11 cellular contexts compared by ENCODE assay signal in the genomic region with DNA sequence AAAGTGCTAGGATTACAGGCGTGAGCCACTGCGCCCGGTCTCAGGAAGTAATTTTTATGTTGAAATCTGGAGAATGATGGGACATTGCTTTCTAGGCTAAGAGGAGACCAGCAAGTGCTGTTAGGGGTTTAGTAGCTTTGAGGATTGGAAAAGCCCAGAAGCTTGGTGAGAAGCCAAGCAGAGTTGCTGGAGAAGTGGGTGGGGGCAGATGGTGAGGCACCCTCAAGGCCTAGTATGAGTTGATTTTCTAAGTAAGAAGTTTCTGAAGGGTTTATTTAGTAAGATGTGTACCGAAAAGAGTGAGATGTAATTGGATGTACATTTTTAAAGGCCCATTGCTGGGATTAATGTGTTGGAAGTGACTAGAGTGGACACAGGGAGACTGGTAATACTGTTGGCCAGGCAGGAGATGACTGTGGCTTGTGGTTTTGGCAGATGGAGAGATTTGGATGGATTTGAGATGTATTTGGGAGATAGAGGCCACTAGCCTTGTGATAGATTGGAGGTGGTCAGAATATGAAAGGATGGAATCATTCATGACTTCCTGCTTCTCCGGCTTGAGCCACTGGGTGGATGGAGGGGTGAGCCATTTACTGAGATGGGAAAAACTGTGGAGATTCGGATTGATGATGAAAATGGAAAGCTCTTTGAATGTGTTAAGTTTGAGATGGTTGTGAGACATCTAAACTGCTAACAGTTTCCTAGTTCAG. TPM values are rescaled to one million over a fixed set of nuclear protein-coding genes. Genes with fewer than 3 reads are reported as not detected.
DNase-seq lines count a peak whose midpoint lies in the region; ATAC-seq and TF ChIP-seq lines count a peak whose summit lies in the region.
"Had no signal": no experiment of that assay in that cellular context is flagged by ENCODE, and none has a peak within 500 bp of the region (broad histone marks: within the 10 kb centered on the region; RNA-seq: fewer than 3 reads in every experiment).

No MANE protein-coding gene starts in this region.

- no peaks in the 10 kb centered on the region for H3K9me2 ChIP-seq in OCI-LY7 (ENCODE audit: insufficient read depth, low read length)

- peaks cover 23% of the 10 kb centered on the region for H3K4me1 ChIP-seq in OCI-LY7 (ENCODE audit: insufficient read depth, low read length, poor library complexity, severe bottlenecking)

- peaks cover 0 to 5% of the 10 kb centered on the region in 2 donors for H3K27me3 Mint-ChIP-seq in natural killer cell treated with Interleukin-12 subunit alpha and Interleukin-12 subunit beta and Interleukin-15 and Interleukin-18, amount 100 ng/mL, for 72 hours
- peaks cover 0 to 2% of the 10 kb centered on the region in 2 donors for H3K27me3 Mint-ChIP-seq in natural killer cell (ENCODE audit: low read depth in 2 of 2)
- H3K27me3 Mint-ChIP-seq: CD4-positive, alpha-beta memory T cell had no signal

- POLR2A ChIA-PET in OCI-LY7 (lab: Charles Lee), result interaction anchor here (0.7 to 1.0 kb wide), 2 partner anchors 10 to 28 kb away, joined by 3 to 6 read pairs; no protein-coding TSS in a partner anchor

- ATAC-seq in natural killer cell treated with Interleukin-12 subunit alpha and Interleukin-12 subunit beta and Interleukin-15 and Interleukin-18, amount 100 ng/mL, for 72 hours, result no peak
- ATAC-seq in natural killer cell (no peak), GM21717 (IDR thresholded peaks at IDR 0.05; ENCODE audit: unreplicated experiment) (no peak)
- ATAC-seq in stimulated activated effector memory CD8-positive, alpha-beta T cell treated with anti-CD3 and anti-CD28 coated beads, Interleukin-12 subunit alpha, Interleukin-12 subunit beta, amount 100 ng/mL, for 72 hours, result no peak

- peak overlapping the region in 1 of 2 donors; percentile 5 for H3K27ac Mint-ChIP-seq in natural killer cell treated with Interleukin-12 subunit alpha and Interleukin-12 subunit beta and Interleukin-15 and Interleukin-18, amount 100 ng/mL, for 72 hours
- H3K27ac Mint-ChIP-seq in natural killer cell, result no peak overlapping the region
- H3K27ac Mint-ChIP-seq in stimulated activated effector memory CD8-positive, alpha-beta T cell treated with anti-CD3 and anti-CD28 coated beads, Interleukin-12 subunit alpha, Interleukin-12 subunit beta, amount 100 ng/mL, for 72 hours, result peak overlapping the region; percentile 36
- H3K27ac Mint-ChIP-seq: CD4-positive, alpha-beta memory T cell had no signal

- peaks cover 26% of the 10 kb centered on the region; the same call in 1 of the 2 replicates for H3K79me2 ChIP-seq in OCI-LY7 (ENCODE audit: insufficient read depth, low read depth, low read length)

- H3K4me3 ChIP-seq in OCI-LY7 (ENCODE audit: low read depth, low read length, poor library complexity, severe bottlenecking), result peak overlapping the region; percentile 7
- H3K4me3 ChIP-seq in astrocyte of the spinal cord (ENCODE audit: low read depth, low read length), result no peak overlapping the region

- H3K36me3 ChIP-seq in OCI-LY7 (ENCODE audit: insufficient read depth, low read length), result peaks cover 18% of the 10 kb centered on the region; the same call in 1 of the 2 replicates

- no peak for DNase-seq in natural killer cell treated with Interleukin-12 subunit alpha and Interleukin-12 subunit beta and Interleukin-15 and Interleukin-18, amount 100 ng/mL, for 72 hours (ENCODE audit: low spot score)
- DNase-seq in natural killer cell (no peak), OCI-LY7 (ENCODE audit: low spot score) (no peak), astrocyte of the spinal cord (ENCODE audit: low read depth, low spot score) (peak; percentile 82), NCI-H748 (lab: John Stamatoyannopoulos, UW; ENCODE audit: unreplicated experiment) (no peak), epidermal melanocyte (ENCODE audit: insufficient read length, low spot score) (no peak)
- no peak for DNase-seq in stimulated activated effector memory CD8-positive, alpha-beta T cell treated with anti-CD3 and anti-CD28 coated beads, Interleukin-12 subunit alpha, Interleukin-12 subunit beta, amount 100 ng/mL, for 72 hours (ENCODE audit: low spot score in 2 of 2)
- DNase-seq: CD4-positive, alpha-beta memory T cell; cerebellar nuclear complex; NCI-H82 had no signal

- no peaks in the 10 kb centered on the region for H3K9me3 Mint-ChIP-seq in natural killer cell treated with Interleukin-12 subunit alpha and Interleukin-12 subunit beta and Interleukin-15 and Interleukin-18, amount 100 ng/mL, for 72 hours
- H3K9me3 Mint-ChIP-seq in natural killer cell, result no peaks in the 10 kb centered on the region
- no peaks in the 10 kb centered on the region for H3K9me3 Mint-ChIP-seq in stimulated activated effector memory CD8-positive, alpha-beta T cell treated with anti-CD3 and anti-CD28 coated beads, Interleukin-12 subunit alpha, Interleukin-12 subunit beta, amount 100 ng/mL, for 72 hours

- intact Hi-C loops in natural killer cell (cut with micrococcal nuclease), result loop anchor here (5.0 kb wide), 1 partner anchor 314 kb away; a partner anchor contains a TSS
- intact Hi-C loops in OCI-LY7 (cut with micrococcal nuclease; ENCODE audit: unreplicated experiment), result loop anchor here (5.0 kb wide), 2 partner anchors 314 to 1674 kb away; a partner anchor contains a TSS

- no TSS peak for BruUV-seq in OCI-LY7 (replicated peaks; lab: Mats Ljungman, UMichigan)

- peak overlapping the region; percentile 53 for H3K4me3 Mint-ChIP-seq in natural killer cell treated with Interleukin-12 subunit alpha and Interleukin-12 subunit beta and Interleukin-15 and Interleukin-18, amount 100 ng/mL, for 72 hours
- H3K4me3 Mint-ChIP-seq in natural killer cell, result no peak overlapping the region
- H3K4me3 Mint-ChIP-seq in stimulated activated effector memory CD8-positive, alpha-beta T cell treated with anti-CD3 and anti-CD28 coated beads, Interleukin-12 subunit alpha, Interleukin-12 subunit beta, amount 100 ng/mL, for 72 hours, result peak overlapping the region; percentile 36

- no peak overlapping the region for H3K27ac ChIP-seq in OCI-LY7 (ENCODE audit: low read depth, low read length, poor library complexity, severe bottlenecking)

- H3K4me1 Mint-ChIP-seq in natural killer cell treated with Interleukin-12 subunit alpha and Interleukin-12 subunit beta and Interleukin-15 and Interleukin-18, amount 100 ng/mL, for 72 hours (ENCODE audit: low read depth in 2 of 2), result peaks cover 26 to 34% of the 10 kb centered on the region in 2 donors
- H3K4me1 Mint-ChIP-seq in natural killer cell, result peaks cover 22 to 32% of the 10 kb centered on the region in 2 donors
- H3K4me1 Mint-ChIP-seq in stimulated activated effector memory CD8-positive, alpha-beta T cell treated with anti-CD3 and anti-CD28 coated beads, Interleukin-12 subunit alpha, Interleukin-12 subunit beta, amount 100 ng/mL, for 72 hours, result peaks cover 25% of the 10 kb centered on the region

- in situ Hi-C loops in astrocyte of the spinal cord (cut with HindIII; ENCODE audit: low sequenced_read_pairs), result no loop called here

- H3K36me3 Mint-ChIP-seq in natural killer cell treated with Interleukin-12 subunit alpha and Interleukin-12 subunit beta and Interleukin-15 and Interleukin-18, amount 100 ng/mL, for 72 hours, result peaks cover 18% of the 10 kb centered on the region
- H3K36me3 Mint-ChIP-seq in natural killer cell, result peaks cover 9% of the 10 kb centered on the region
- H3K36me3 Mint-ChIP-seq in stimulated activated effector memory CD8-positive, alpha-beta T cell treated with anti-CD3 and anti-CD28 coated beads, Interleukin-12 subunit alpha, Interleukin-12 subunit beta, amount 100 ng/mL, for 72 hours, result peaks cover 13% of the 10 kb centered on the region

- TF ChIP-seq CTCF in natural killer cell (IDR thresholded peaks at IDR 0.05) (no peak), OCI-LY7 (conservative IDR thresholded peaks at IDR 0.05; ENCODE audit: low read length) (no peak), astrocyte of the spinal cord (IDR thresholded peaks at IDR 0.05; ENCODE audit: low read depth, low read length) (no peak)

- H4K20me1 ChIP-seq in OCI-LY7 (ENCODE audit: insufficient read depth, low read length), result no peaks in the 10 kb centered on the region

- peak overlapping the region; percentile 95 for H3K4me2 ChIP-seq in OCI-LY7 (ENCODE audit: low read length)

- H2AFZ ChIP-seq in OCI-LY7 (ENCODE audit: low read length), result no peak overlapping the region

- no peaks in the 10 kb centered on the region for H3K9me3 ChIP-seq in OCI-LY7 (ENCODE audit: low read length)

- CTCF ChIA-PET in OCI-LY7 (lab: Charles Lee; ENCODE audit: unreplicated experiment), result interaction anchor here (0.5 kb wide), 1 partner anchor 1882 kb away, joined by 3 read pairs; no protein-coding TSS in a partner anchor

RNA-seq across cellular contexts. Expression of a gene that starts 2.3 kb away (rescaled TPM):
- 10 to 100 TPM; 28.9 to 51.7 TPM for total RNA-seq in natural killer cell treated with Interleukin-12 subunit alpha and Interleukin-12 subunit beta and Interleukin-15 and Interleukin-18, amount 100 ng/mL, for 72 hours
- 10 to 100 TPM; 18.2 to 20.9 (median 18.7) TPM for total RNA-seq in natural killer cell
- 17.2 and 25.7 TPM in 2 replicates for total RNA-seq in OCI-LY7 (2014; rRNA removed; shearing (Covaris generic))
- 30.2 and 30.9 TPM in 2 replicates for total RNA-seq in OCI-LY7 (2022)

RNA-seq across cellular contexts. Expression of a gene that starts 4.2 kb away (rescaled TPM):
- total RNA-seq in natural killer cell treated with Interleukin-12 subunit alpha and Interleukin-12 subunit beta and Interleukin-15 and Interleukin-18, amount 100 ng/mL, for 72 hours, result 1 to 10 TPM in 1 of 2 donors, under 1 TPM in 1; 1.00 to 3.6 TPM
- total RNA-seq in natural killer cell, result 1 to 10 TPM in 2 of 3 donors, under 1 TPM in 1; 0.75 to 1.1 (median 1.0) TPM
- total RNA-seq in OCI-LY7 (2014; rRNA removed; shearing (Covaris generic)), result 2.6 and 2.8 TPM in 2 replicates
- 7.6 and 7.8 TPM in 2 replicates for total RNA-seq in OCI-LY7 (2022)
